9 cellular contexts compared by ENCODE assay signal in the genomic region with DNA sequence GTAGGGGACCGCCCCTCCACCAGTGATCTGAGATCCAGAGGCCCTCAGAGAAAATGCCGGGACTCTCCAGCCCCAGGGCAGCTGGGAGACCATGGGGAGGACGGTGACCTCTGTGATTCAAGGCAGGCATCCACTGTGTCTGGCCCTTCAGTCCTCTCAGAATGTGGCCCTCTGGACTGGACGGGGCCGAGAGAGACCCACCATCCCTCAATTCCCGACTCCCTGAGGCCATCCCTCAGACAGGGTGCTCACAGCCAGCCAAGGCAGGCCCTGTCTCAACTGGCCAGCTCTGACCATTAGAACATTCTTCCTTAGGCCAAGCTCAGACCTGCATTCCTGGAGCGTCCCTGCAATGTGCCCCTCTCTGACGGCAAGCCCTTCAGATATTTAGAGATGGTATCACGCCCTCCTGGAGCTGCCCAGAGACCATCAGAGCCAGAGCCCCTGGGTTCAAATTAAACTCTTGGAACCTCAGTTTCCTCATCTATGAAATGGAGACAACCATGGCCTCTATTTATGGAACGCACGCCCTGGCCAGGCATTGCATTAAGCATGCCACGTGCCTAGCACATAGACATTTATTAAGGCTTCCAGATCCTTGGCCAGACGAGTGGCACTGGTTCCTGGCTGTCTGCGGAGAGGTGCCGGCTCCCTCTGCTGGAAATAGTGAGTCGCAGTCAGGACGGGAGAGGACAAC. TPM values are rescaled to one million over a fixed set of nuclear protein-coding genes. Genes with fewer than 3 reads are reported as not detected.
DNase-seq lines count a peak whose midpoint lies in the region; ATAC-seq and TF ChIP-seq lines count a peak whose summit lies in the region.
"Had no signal": no experiment of that assay in that cellular context is flagged by ENCODE, and none has a peak within 500 bp of the region (broad histone marks: within the 10 kb centered on the region; RNA-seq: fewer than 3 reads in every experiment).

No MANE protein-coding gene starts in this region.

- TF ChIP-seq CTCF in activated B cell treated with CpG ODN at 0.5 μM for 24 hours (IDR thresholded peaks at IDR 0.05) (no peak), cardiac fibroblast (IDR thresholded peaks at IDR 0.05; ENCODE audit: low read depth, low read length) (peak; percentile 95)

- CTCF ChIA-PET in activated B cell treated with CpG ODN at 0.5 μM for 24 hours (lab: Charles Lee), result interaction anchor here (1.0 to 14.9 kb wide), 8 partner anchors 18 to 240 kb away, joined by 3 to 379 read pairs (median 15); partner anchors contain the start of gene AHCYL1

- POLR2A ChIA-PET in activated B cell treated with CpG ODN at 0.5 μM for 24 hours (lab: Charles Lee), result interaction anchor here (1.2 to 1.9 kb wide), 3 partner anchors 129 to 227 kb away, joined by 3 to 6 read pairs (median 4); partner anchors contain the start of gene AHCYL1

- DNase-seq in NCI-H524 (lab: John Stamatoyannopoulos, UW) (peak; percentile 51 to 81), NCI-H524 treated with DMSO at 0.1 percent for 48 hours (lab: John Stamatoyannopoulos, UW) (no peak), NCI-H2227 (lab: John Stamatoyannopoulos, UW; ENCODE audit: unreplicated experiment) (peak; percentile 86), activated B cell treated with CpG ODN at 0.5 μM for 24 hours (peak; percentile 37), cardiac fibroblast (ENCODE audit: low read depth in 2 of 2) (peak; percentile 91 to 95), left colon (peak; percentile 80 to 85)
- peak; percentile 53 to 56 for DNase-seq in stimulated activated CD4-positive, alpha-beta T cell treated with anti-CD3 and anti-CD28 coated beads, Interleukin-2, amount 100 ng/mL, for 48 hours

- H3K4me3 Mint-ChIP-seq in activated B cell treated with CpG ODN at 0.5 μM for 24 hours, result no peak overlapping the region

- intact Hi-C loops in activated B cell treated with CpG ODN at 0.5 μM for 24 hours (cut with micrococcal nuclease), result loop anchor here (1.0 to 5.0 kb wide), 3 partner anchors 116 to 227 kb away; partner anchors contain the start of gene GSTM4
- intact Hi-C loops in left colon (cut with DNase I, micrococcal nuclease), result loop anchor here (2.0 to 10.0 kb wide), 3 partner anchors 129 to 227 kb away; no protein-coding TSS in a partner anchor

- no peaks in the 10 kb centered on the region for H3K36me3 Mint-ChIP-seq in activated B cell treated with CpG ODN at 0.5 μM for 24 hours (ENCODE audit: low read depth)

- H3K27me3 Mint-ChIP-seq in activated B cell treated with CpG ODN at 0.5 μM for 24 hours, result peaks cover 12% of the 10 kb centered on the region

- H3K27ac Mint-ChIP-seq in activated B cell treated with CpG ODN at 0.5 μM for 24 hours, result no peak overlapping the region

- no peak overlapping the region for H3K4me3 ChIP-seq in cardiac fibroblast (replicated peaks in 1 of 2; ENCODE audit: low read depth in 2 of 2, low read length in 2 of 2)

- no peaks in the 10 kb centered on the region for H3K9me3 Mint-ChIP-seq in activated B cell treated with CpG ODN at 0.5 μM for 24 hours

- ATAC-seq in HG03066 (IDR thresholded peaks at IDR 0.05; ENCODE audit: low read depth, unreplicated experiment), result peak; percentile 62
- ATAC-seq in activated B cell treated with CpG ODN at 0.5 μM for 24 hours (ENCODE audit: low read depth), result peak; percentile 81
- ATAC-seq in left colon, result peak; percentile 84

- peaks cover 3% of the 10 kb centered on the region for H3K4me1 Mint-ChIP-seq in activated B cell treated with CpG ODN at 0.5 μM for 24 hours

RNA-seq across cellular contexts. Expression of gene EPS8L3, which starts 9.6 kb away (rescaled TPM):
- total RNA-seq in activated B cell treated with CpG ODN at 0.5 μM for 24 hours (not detected in 2 replicates), left colon (100 to 1,000 TPM; 327 to 349 TPM)
- total RNA-seq: skeletal muscle tissue had no signal

RNA-seq across cellular contexts. Expression of gene GSTM3, which starts 32.5 kb away (rescaled TPM):
- total RNA-seq in activated B cell treated with CpG ODN at 0.5 μM for 24 hours, result 0.55 and 0.61 TPM in 2 replicates
- 1 to 10 TPM; 4.1 to 8.7 TPM for total RNA-seq in left colon

Comparison
In these comparisons a context has a peak if more than half of its experiments do, and no peak if none do; other contexts are left out.
1. RNA of gene EPS8L3, which starts 9.6 kb away (total RNA-seq): 327 to 349 TPM in left colon; not detected in activated B cell treated with CpG ODN at 0.5 μM for 24 hours; every median in the first group is over 100 times any median in the second.
2. Peak in every context shown above with its lines, with median percentiles within 50 percentile points of each other: ATAC-seq.